In the genomic region with DNA sequence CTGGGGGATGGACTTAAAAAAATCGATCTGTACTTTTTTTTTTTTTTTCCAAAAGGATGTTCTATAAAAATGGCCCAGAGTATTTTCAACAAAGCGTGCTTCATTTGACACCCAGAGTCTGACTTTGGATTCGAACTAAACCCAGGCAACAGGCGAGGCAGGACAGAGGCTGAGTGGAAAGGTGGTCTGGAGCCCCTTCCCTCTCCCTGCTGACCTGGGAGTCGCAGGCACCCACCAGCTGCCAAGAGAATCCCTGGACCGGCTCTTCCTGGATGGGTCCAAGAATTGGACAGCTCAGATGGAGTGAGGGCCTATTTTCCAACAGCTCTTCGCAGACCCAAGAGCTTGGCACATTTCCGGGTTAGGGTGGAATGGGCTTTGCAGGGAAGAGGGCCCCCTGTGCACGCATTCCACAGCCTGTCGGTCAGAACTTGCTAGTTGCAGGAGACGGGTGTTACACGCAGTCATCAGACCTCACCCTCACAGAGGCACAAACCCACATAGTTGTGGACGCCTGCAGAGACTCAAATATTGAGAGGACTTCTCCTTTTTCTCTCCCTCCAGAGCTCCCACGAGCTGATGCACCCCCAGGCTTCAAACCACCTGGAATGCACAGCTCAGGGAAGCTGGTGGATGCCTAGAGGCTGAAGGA, we compare ENCODE assay signal across 30 cellular contexts. TPM values are rescaled to one million over a fixed set of nuclear protein-coding genes. Genes with fewer than 3 reads are reported as not detected.
DNase-seq lines count a peak whose midpoint lies in the region; ATAC-seq and TF ChIP-seq lines count a peak whose summit lies in the region.
"Had no signal": no experiment of that assay in that cellular context is flagged by ENCODE, and none has a peak within 500 bp of the region (broad histone marks: within the 10 kb centered on the region; RNA-seq: fewer than 3 reads in every experiment).

No MANE protein-coding gene starts in this region.

- H3K4me3 Mint-ChIP-seq in type B pancreatic cell = no peak overlapping the region
- H3K4me3 Mint-ChIP-seq: activated CD4-positive, alpha-beta memory T cell treated with anti-CD3 and anti-CD28 coated beads, Interleukin-2, amount 10 ng/mL, durations not matched to agents 7 days and 5 days; activated naive CD4-positive, alpha-beta T cell treated with anti-CD3 and anti-CD28 coated beads for 36 hours; activated T-helper 1 cell treated with anti-CD3 and anti-CD28 coated beads, Interleukin-12 subunit alpha, Interleukin-12 subunit beta, Interleukin-2, Interleukin-4 antibody, amounts not matched to agents 30 ng/mL and 10 ng/mL and 1 ng/mL, durations not matched to agents 14 hours and 24 hours and 36 hours; GM23338; HFFc6; mesothelial cell of epicardium; stimulated activated naive CD8-positive, alpha-beta T cell treated with anti-CD3 and anti-CD28 coated beads, Interleukin-15, Interleukin-2, amounts not matched to agents 100 ng/mL and 50 ng/mL, for 24 hours had no signal

- no peaks in the 10 kb centered on the region for H3K36me3 ChIP-seq in hepatocyte (replicated peaks; ENCODE audit: insufficient read depth, low read depth)
- H3K36me3 ChIP-seq: uterus had no signal

- POLR2A ChIA-PET in RWPE1 (lab: Yijun Ruan, JAX; ENCODE audit: low non-redundant PET) = no interaction called here

- peak overlapping the region; percentile 53 for H3K27ac ChIP-seq in RWPE1
- H3K27ac ChIP-seq in hepatocyte = peak overlapping the region; percentile 20
- H3K27ac ChIP-seq: A549, coronary artery, right atrium auricular region, SK-N-MC, testis, uterus had no signal

- no peaks in the 10 kb centered on the region for H4K20me1 ChIP-seq in hepatocyte (ENCODE audit: insufficient read depth, poor library complexity, severe bottlenecking)

- no peaks in the 10 kb centered on the region for H3K27me3 Mint-ChIP-seq in type B pancreatic cell
- H3K27me3 Mint-ChIP-seq: activated CD4-positive, alpha-beta memory T cell treated with anti-CD3 and anti-CD28 coated beads, Interleukin-2, amount 10 ng/mL, durations not matched to agents 7 days and 5 days; CD4-positive, CD25-positive, alpha-beta regulatory T cell; stimulated activated naive CD8-positive, alpha-beta T cell treated with anti-CD3 and anti-CD28 coated beads, Interleukin-15, Interleukin-2, amounts not matched to agents 100 ng/mL and 50 ng/mL, for 24 hours had no signal

- TF ChIP-seq CTCF in RWPE1 (conservative IDR thresholded peaks at IDR 0.05; ENCODE audit: low read depth) (no peak), hepatocyte (IDR thresholded peaks at IDR 0.05; ENCODE audit: poor library complexity) (no peak), type B pancreatic cell (conservative IDR thresholded peaks at IDR 0.05) (no peak)

- CTCF ChIA-PET in RWPE1 (lab: Yijun Ruan, JAX) = no interaction called here

- H3K79me2 ChIP-seq in hepatocyte = no peaks in the 10 kb centered on the region

- no peak overlapping the region for H2AFZ ChIP-seq in hepatocyte
- H2AFZ ChIP-seq: GM23338 had no signal

- peaks cover 24% of the 10 kb centered on the region for H3K36me3 Mint-ChIP-seq in type B pancreatic cell
- H3K36me3 Mint-ChIP-seq: CD4-positive, CD25-positive, alpha-beta regulatory T cell had no signal

- ATAC-seq in HG03175 (IDR thresholded peaks at IDR 0.05; ENCODE audit: unreplicated experiment) = no peak
- ATAC-seq in GM18870 (IDR thresholded peaks at IDR 0.05; ENCODE audit: unreplicated experiment) = no peak
- ATAC-seq: GM23338, K562, left ventricle myocardium superior had no signal

- no peak overlapping the region for H3K4me3 ChIP-seq in hepatocyte
- H3K4me3 ChIP-seq: A549, coronary artery, GM23338, K562, right atrium auricular region, SK-N-MC, smooth muscle cell, testis, uterus had no signal

- no peaks in the 10 kb centered on the region for H3K9me2 ChIP-seq in hepatocyte (replicated peaks; ENCODE audit: insufficient read depth)

- 76% methylated on average over 14 of the region's 14 CpGs for WGBS in hepatocyte (ENCODE audit: low lambda C conversion rate, missing lambda C conversion rate)

- DNase-seq in SKM-1 treated with dmso at 0.1 percent for 144 hours (lab: John Stamatoyannopoulos, UW; ENCODE audit: unreplicated experiment) (peak; percentile 34), SKM-1 (lab: John Stamatoyannopoulos, UW; ENCODE audit: unreplicated experiment) (no peak), RWPE1 (ENCODE audit: low spot score) (no peak), hepatocyte (ENCODE audit: low spot score) (no peak), type B pancreatic cell (ENCODE audit: extremely low spot score, unreplicated experiment) (no peak), RKO (ENCODE audit: low spot score) (no peak)
- DNase-seq: activated CD4-positive, alpha-beta memory T cell treated with anti-CD3 and anti-CD28 coated beads, Interleukin-2, amount 10 ng/mL, durations not matched to agents 7 days and 5 days; activated CD8-positive, alpha-beta memory T cell treated with anti-CD3 and anti-CD28 coated beads, Interleukin-2, amount 50 U/mL, for 48 hours; activated naive CD4-positive, alpha-beta T cell treated with anti-CD3 and anti-CD28 coated beads for 36 hours; CD4-positive, CD25-positive, alpha-beta regulatory T cell; DMS79 treated with DMSO at 0.1 percent for 48 hours; effector memory CD4-positive, alpha-beta T cell; HFFc6; left ventricle myocardium superior; NCI-H1417 treated with DMSO at 0.1 percent for 48 hours; stimulated activated CD4-positive, alpha-beta T cell treated with anti-CD3 and anti-CD28 coated beads, Interleukin-1b, Interleukin-23, amount 100 ng/mL, for 48 hours; testis; uterus had no signal

- peak overlapping the region; percentile 13 for H3K27ac Mint-ChIP-seq in type B pancreatic cell
- H3K27ac Mint-ChIP-seq: activated CD4-positive, alpha-beta memory T cell treated with anti-CD3 and anti-CD28 coated beads, Interleukin-2, amount 10 ng/mL, durations not matched to agents 7 days and 5 days; activated naive CD4-positive, alpha-beta T cell treated with anti-CD3 and anti-CD28 coated beads for 36 hours; activated T-helper 1 cell treated with anti-CD3 and anti-CD28 coated beads, Interleukin-12 subunit alpha, Interleukin-12 subunit beta, Interleukin-2, Interleukin-4 antibody, amounts not matched to agents 30 ng/mL and 10 ng/mL and 1 ng/mL, durations not matched to agents 14 hours and 24 hours and 36 hours; CD4-positive, CD25-positive, alpha-beta regulatory T cell; GM23338; HFFc6; mesothelial cell of epicardium; stimulated activated naive CD8-positive, alpha-beta T cell treated with anti-CD3 and anti-CD28 coated beads, Interleukin-15, Interleukin-2, amounts not matched to agents 100 ng/mL and 50 ng/mL, for 24 hours had no signal

- no peak overlapping the region for H3K4me2 ChIP-seq in hepatocyte
- H3K4me2 ChIP-seq: A549, GM23338, smooth muscle cell had no signal

- no peaks in the 10 kb centered on the region for H3K9me3 ChIP-seq in hepatocyte (ENCODE audit: low read depth)
- H3K9me3 ChIP-seq: A549, right atrium auricular region, testis, uterus had no signal

- no peaks in the 10 kb centered on the region for H3K4me1 ChIP-seq in hepatocyte (ENCODE audit: insufficient read depth)
- H3K4me1 ChIP-seq: testis, uterus had no signal

- H3K9me3 Mint-ChIP-seq in type B pancreatic cell = no peaks in the 10 kb centered on the region
- H3K9me3 Mint-ChIP-seq: activated CD4-positive, alpha-beta memory T cell treated with anti-CD3 and anti-CD28 coated beads, Interleukin-2, amount 10 ng/mL, durations not matched to agents 7 days and 5 days; activated naive CD4-positive, alpha-beta T cell treated with anti-CD3 and anti-CD28 coated beads for 36 hours; activated T-helper 1 cell treated with anti-CD3 and anti-CD28 coated beads, Interleukin-12 subunit alpha, Interleukin-12 subunit beta, Interleukin-2, Interleukin-4 antibody, amounts not matched to agents 30 ng/mL and 10 ng/mL and 1 ng/mL, durations not matched to agents 14 hours and 24 hours and 36 hours; GM23338; HFFc6; mesothelial cell of epicardium; stimulated activated naive CD8-positive, alpha-beta T cell treated with anti-CD3 and anti-CD28 coated beads, Interleukin-15, Interleukin-2, amounts not matched to agents 100 ng/mL and 50 ng/mL, for 24 hours had no signal

- no peaks in the 10 kb centered on the region for H3K27me3 ChIP-seq in hepatocyte
- H3K27me3 ChIP-seq: right atrium auricular region, testis, uterus had no signal

- H3K4me1 Mint-ChIP-seq in type B pancreatic cell (ENCODE audit: unreplicated experiment) = peaks cover 12% of the 10 kb centered on the region

RNA-seq across cellular contexts. Expression of gene KCTD15, which starts 15.2 kb away (rescaled TPM):
- total RNA-seq in hepatocyte (25.9 and 55.8 TPM in 2 replicates), type B pancreatic cell (ENCODE audit: low replicate concordance) (18.1 and 53.2 TPM in 2 replicates)
- polyA plus RNA-seq in hepatocyte = 8.4 and 10.1 TPM in 2 replicates
